8 cellular contexts compared by ENCODE assay signal in the genomic region with DNA sequence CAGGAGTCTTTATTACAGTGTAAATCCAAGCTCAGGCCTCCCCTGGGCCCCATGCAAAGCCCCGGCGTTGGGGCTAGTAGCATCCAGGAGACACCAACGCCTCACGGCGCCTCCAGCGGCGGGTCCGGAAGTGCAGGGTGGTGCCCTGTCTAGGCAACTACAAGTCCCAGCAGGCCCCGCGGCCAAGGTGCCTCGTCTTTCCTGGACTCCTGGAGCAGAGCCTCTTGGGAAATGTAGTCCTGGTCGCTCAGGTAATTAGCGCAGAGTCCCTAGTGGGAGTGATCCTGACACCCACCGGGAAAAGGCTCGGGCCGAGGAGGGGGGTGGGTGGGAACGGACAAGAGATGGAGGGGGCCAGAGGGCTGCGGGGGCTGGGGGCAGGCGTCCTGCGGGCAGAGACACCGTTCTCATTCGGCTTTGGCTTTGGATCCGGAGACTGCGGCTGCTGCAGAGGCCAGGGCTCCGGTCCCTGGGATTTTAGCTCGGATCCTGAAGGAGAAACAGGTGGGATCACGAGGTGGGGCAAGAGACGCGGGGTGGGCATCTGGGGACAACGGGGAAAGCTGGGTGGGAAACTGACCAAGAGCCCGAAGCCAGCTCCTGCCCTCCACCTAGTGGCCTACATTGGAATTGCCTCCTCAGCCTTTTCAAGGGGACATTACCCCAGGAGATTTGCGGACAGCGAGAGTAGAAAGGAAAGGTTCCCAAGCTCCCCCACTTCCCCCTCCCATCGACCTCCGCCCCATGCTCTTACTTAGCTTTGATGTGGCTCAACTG. TPM values are rescaled to one million over a fixed set of nuclear protein-coding genes. Genes with fewer than 3 reads are reported as not detected.
DNase-seq lines count a peak whose midpoint lies in the region; ATAC-seq and TF ChIP-seq lines count a peak whose summit lies in the region.

No MANE protein-coding gene starts in this region.

- H3K79me1 ChIP-seq in IMR-90 (ENCODE audit: low read depth in 1 of 2, low read length in 2 of 2), result no peaks in the 10 kb centered on the region; a peak in 1 of 4 replicates

- POLR2A ChIA-PET in IMR-90 (lab: Charles Lee; ENCODE audit: unreplicated experiment), result no interaction called here

- peak overlapping the region; percentile 57 for H3K4me3 ChIP-seq in IMR-90 (ENCODE audit: insufficient read depth, low read depth, low read length)
- H3K4me3 ChIP-seq in OCI-LY3 (ENCODE audit: low read length), result peak overlapping the region; percentile 81
- H3K4me3 ChIP-seq in epithelial cell of proximal tubule (ENCODE audit: low read depth, low read length), result peak overlapping the region; percentile 77
- peak overlapping the region; percentile 57 for H3K4me3 ChIP-seq in mucosa of stomach (ENCODE audit: low read length)

- TF ChIP-seq POLR2A in IMR-90 (IDR thresholded peaks at IDR 0.05; ENCODE audit: low read depth, low read length), result no peak

- no peak overlapping the region for H2BK15ac ChIP-seq in IMR-90 (ENCODE audit: low read depth, low read length)

- peaks cover 6% of the 10 kb centered on the region; the same call in 1 of the 2 replicates for H3K9me1 ChIP-seq in IMR-90 (ENCODE audit: insufficient read depth, low read length)

- H3K4me1 ChIP-seq in IMR-90 (ENCODE audit: control insufficient read depth, insufficient read depth, low read length) (no peaks in the 10 kb centered on the region), OCI-LY3 (ENCODE audit: low read length) (peaks cover 7% of the 10 kb centered on the region), mucosa of stomach (ENCODE audit: control insufficient read depth, insufficient read depth, low read length) (peaks cover 4% of the 10 kb centered on the region)

- H2BK20ac ChIP-seq in IMR-90 (ENCODE audit: low read depth, low read length), result peak overlapping the region; percentile 51; the same call in 1 of the 2 replicates

- no TSS peak for BruUV-seq in IMR-90 (replicated peaks; lab: Mats Ljungman, UMichigan)

- in situ Hi-C loops in IMR-90 (cut with MboI; ENCODE audit: low sequenced_read_pairs), result no loop called here

- H3K79me2 ChIP-seq in OCI-LY3 (ENCODE audit: low read length), result no peaks in the 10 kb centered on the region

- no peak overlapping the region; the same call in 1 of the 2 replicates for H2BK120ac ChIP-seq in IMR-90 (ENCODE audit: low read depth, low read length)

- H3K9me3 ChIP-seq in IMR-90 (ENCODE audit: control insufficient read depth, insufficient read depth, low read length) (no peaks in the 10 kb centered on the region), OCI-LY3 (ENCODE audit: insufficient read depth, low read length) (no peaks in the 10 kb centered on the region), mucosa of stomach (ENCODE audit: control insufficient read depth, low read length) (no peaks in the 10 kb centered on the region)

- H3K4me2 ChIP-seq in IMR-90 (ENCODE audit: low read depth, low read length), result peak overlapping the region; percentile 73
- H3K4me2 ChIP-seq in OCI-LY3 (ENCODE audit: low read length), result peak overlapping the region; percentile 84

- ATAC-seq in GM21528 (IDR thresholded peaks at IDR 0.05; ENCODE audit: low FRiP score, unreplicated experiment) (peak; percentile 82), IMR-90 (ENCODE audit: low read depth) (peak; percentile 100)

- CTCF ChIA-PET in IMR-90 (lab: Yijun Ruan, JAX), result interaction anchor here (0.6 to 2.3 kb wide), 10 partner anchors 10 to 157 kb away, joined by 3 to 21 read pairs (median 6); a partner anchor contains a TSS

- H2BK5ac ChIP-seq in IMR-90 (ENCODE audit: low read depth, low read length, poor library complexity, severe bottlenecking), result peak overlapping the region; percentile 44

- DNase-seq in DMS153 (lab: John Stamatoyannopoulos, UW), result peak; percentile 91
- DNase-seq in IMR-90, result peak; percentile 90
- peak; percentile 96 for DNase-seq in activated T-cell treated with anti-CD3 and anti-CD28 coated beads for 4 hours
- DNase-seq in epithelial cell of proximal tubule (ENCODE audit: low read depth), result no peak
- peak; percentile 99 for DNase-seq in stimulated activated CD8-positive, alpha-beta memory T cell treated with anti-CD3 and anti-CD28 coated beads, Interleukin-4, amount 100 ng/mL, for 48 hours

- H4K5ac ChIP-seq in IMR-90 (ENCODE audit: low read depth, low read length), result no peak overlapping the region

- H2AK9ac ChIP-seq in IMR-90 (replicated peaks; ENCODE audit: low read depth, low read length, poor library complexity), result peak overlapping the region; percentile 78

- TF ChIP-seq CTCF in IMR-90 (conservative IDR thresholded peaks at IDR 0.05; ENCODE audit: low read depth, low read length), result peak; percentile 83
- TF ChIP-seq CTCF in OCI-LY3 (IDR thresholded peaks at IDR 0.05; ENCODE audit: low read depth, low read length), result peak; percentile 69
- TF ChIP-seq CTCF in epithelial cell of proximal tubule (conservative IDR thresholded peaks at IDR 0.05; ENCODE audit: low read depth, low read length), result peak; percentile 85

- H3K14ac ChIP-seq in IMR-90 (replicated peaks; ENCODE audit: low read depth, low read length), result peak overlapping the region; percentile 64; the same call in 1 of the 2 replicates

- H3K4ac ChIP-seq in IMR-90 (ENCODE audit: low read depth, low read length), result peak overlapping the region; percentile 56; the same call in 1 of the 2 replicates

- H4K20me1 ChIP-seq in IMR-90 (ENCODE audit: insufficient read depth, low read length) (no peaks in the 10 kb centered on the region), OCI-LY3 (ENCODE audit: insufficient read depth, low read length) (no peaks in the 10 kb centered on the region)

- H3K27me3 ChIP-seq in IMR-90 (ENCODE audit: control insufficient read depth, insufficient read depth, low read length) (no peaks in the 10 kb centered on the region), OCI-LY3 (ENCODE audit: low read depth, low read length) (no peaks in the 10 kb centered on the region), mucosa of stomach (ENCODE audit: control insufficient read depth, insufficient read depth, low read length) (no peaks in the 10 kb centered on the region)

- dilution Hi-C loops in IMR-90 (cut with HindIII; ENCODE audit: low sequenced_read_pairs, unreplicated experiment), result no loop called here

- H4K8ac ChIP-seq in IMR-90 (ENCODE audit: low read depth in 2 of 2, low read length in 2 of 2), result peak overlapping the region in 1 of 2 experiments; percentile 87; a peak in 2 of 4 replicates

- H3K27ac ChIP-seq in IMR-90 (ENCODE audit: insufficient read depth, low read length) (peak overlapping the region; percentile 47; the same call in 1 of the 2 replicates), OCI-LY3 (ENCODE audit: low read length) (peak overlapping the region; percentile 50)

- 0 out of 2 replicates have a peak overlapping the region, but pooled peaks have one; percentile 21 for H4K91ac ChIP-seq in IMR-90 (ENCODE audit: insufficient read depth, low read depth, low read length)

- H2AK5ac ChIP-seq in IMR-90 (ENCODE audit: low read depth, low read length), result peak overlapping the region; percentile 67; the same call in 1 of the 2 replicates

- H2AFZ ChIP-seq in IMR-90 (replicated peaks; ENCODE audit: low read length, poor library complexity) (peak overlapping the region; percentile 94), OCI-LY3 (ENCODE audit: low read depth, low read length) (peak overlapping the region; percentile 85)

- intact Hi-C loops in IMR-90 (cut with micrococcal nuclease), result loop anchor here (1.0 kb wide), 1 partner anchor 46 kb away; no protein-coding TSS in a partner anchor

- H3K9ac ChIP-seq in IMR-90 (ENCODE audit: low read depth, low read length), result peak overlapping the region; percentile 52
- peak overlapping the region; percentile 78 for H3K9ac ChIP-seq in OCI-LY3 (ENCODE audit: low read length)
- H3K9ac ChIP-seq in mucosa of stomach (ENCODE audit: low read length), result peak overlapping the region; percentile 65

- H3K56ac ChIP-seq in IMR-90 (ENCODE audit: extremely low read depth, insufficient read depth, low read length), result no peak overlapping the region

- TF ChIP-seq RAD21 in IMR-90 (IDR thresholded peaks at IDR 0.05; ENCODE audit: low read length), result peak; percentile 69

- no peak overlapping the region for H3K18ac ChIP-seq in IMR-90 (ENCODE audit: low read depth, low read length)

- H3K36me3 ChIP-seq in IMR-90 (ENCODE audit: control insufficient read depth, insufficient read depth, low read length) (no peaks in the 10 kb centered on the region), OCI-LY3 (replicated peaks; ENCODE audit: low read depth, low read length) (no peaks in the 10 kb centered on the region), mucosa of stomach (ENCODE audit: control insufficient read depth, insufficient read depth, low read length) (no peaks in the 10 kb centered on the region)

- H3K23ac ChIP-seq in IMR-90 (ENCODE audit: low read depth, low read length), result no peak overlapping the region

- WGBS in IMR-90 (ENCODE audit: extremely low coverage in 2 of 2, insufficient read length in 1 of 2), 2 experiments, result 11% methylated on average over 11 of the region's 35 CpGs; no CpG with 5 or more reads in 1 of the 2 experiments

TF ChIP-seq in IMR-90, 13 proteins besides CTCF, POLR2A, EP300 and RAD21 (continues in another document):
- 0 out of 2 replicates have a peak, but pooled peaks have one; percentile 4 for TF ChIP-seq CHD1 (IDR thresholded peaks at IDR 0.05; ENCODE audit: low read depth, low read length)

RNA-seq across cellular contexts. Expression of a gene that starts 11.4 kb away (rescaled TPM):
- total RNA-seq in IMR-90 (2012; rRNA removed) (5.3 and 5.7 TPM in 2 replicates), epithelial cell of proximal tubule (6.9 and 9.7 TPM in 2 replicates)
- 17.4 and 19.4 TPM in 2 replicates for polyA plus RNA-seq in IMR-90 (2012; rRNA removed)
- polyA plus RNA-seq in IMR-90 (2012; cell fraction: cytosol; rRNA removed), result 16.9 and 38.3 TPM in 2 replicates
- 11.9 and 20.0 TPM in 2 replicates for polyA plus RNA-seq in IMR-90 (2012; cell fraction: nucleus; rRNA removed; ENCODE audit: low replicate concordance)

RNA-seq across cellular contexts. Expression of a gene that starts 12.8 kb away (rescaled TPM):
- total RNA-seq in IMR-90 (2012; rRNA removed), result 0.56 and 0.90 TPM in 2 replicates
- polyA plus RNA-seq in IMR-90 (2012; rRNA removed), result 1.6 TPM in 2 replicates
- 2.0 and 2.9 TPM in 2 replicates for polyA plus RNA-seq in IMR-90 (2012; cell fraction: cytosol; rRNA removed)
- 3.4 and 4.5 TPM in 2 replicates for polyA plus RNA-seq in IMR-90 (2012; cell fraction: nucleus; rRNA removed; ENCODE audit: low replicate concordance)
- 0.17 TPM in 1 of 2 replicates, not detected in the other for total RNA-seq in epithelial cell of proximal tubule

RNA-seq across cellular contexts. Expression of a gene that starts 17.7 kb away (rescaled TPM):
- total RNA-seq in IMR-90 (2012; rRNA removed) (11.1 and 31.9 TPM in 2 replicates), epithelial cell of proximal tubule (0.65 and 3.4 TPM in 2 replicates)
- polyA plus RNA-seq in IMR-90 (2012; rRNA removed), result 15.6 and 60.1 TPM in 2 replicates
- polyA plus RNA-seq in IMR-90 (2012; cell fraction: cytosol; rRNA removed), result 52.4 and 90.3 TPM in 2 replicates
- 982 and 1,348 TPM in 2 replicates for polyA plus RNA-seq in IMR-90 (2012; cell fraction: nucleus; rRNA removed; ENCODE audit: low replicate concordance)

RNA-seq across cellular contexts. Expression of a gene that starts 21.8 kb away (rescaled TPM):
- 61.1 and 66.9 TPM in 2 replicates for total RNA-seq in IMR-90 (2012; rRNA removed)
- polyA plus RNA-seq in IMR-90 (2012; rRNA removed), result 88.8 and 126 TPM in 2 replicates
- 92.1 and 92.3 TPM in 2 replicates for polyA plus RNA-seq in IMR-90 (2012; cell fraction: cytosol; rRNA removed)
- polyA plus RNA-seq in IMR-90 (2012; cell fraction: nucleus; rRNA removed; ENCODE audit: low replicate concordance), result 91.0 and 119 TPM in 2 replicates
- total RNA-seq in epithelial cell of proximal tubule, result 106 and 146 TPM in 2 replicates
